In genomic region chr11:114291847-114292680, GRCh38 we compare ENCODE assay signal across 9 cellular contexts. TPM values are rescaled to one million over a fixed set of nuclear protein-coding genes. Genes with fewer than 3 reads are reported as not detected.
DNase-seq lines count a peak whose midpoint lies in the region; ATAC-seq, FAIRE-seq and TF ChIP-seq lines count a peak whose summit lies in the region.
"Had no signal": no experiment of that assay in that cellular context is flagged by ENCODE, and none has a peak within 500 bp of the region (broad histone marks: within the 10 kb centered on the region; RNA-seq: fewer than 3 reads in every experiment).

No MANE protein-coding gene starts in this region.

- no peak for ATAC-seq in HG03139 (IDR thresholded peaks at IDR 0.05; ENCODE audit: unreplicated experiment)

- no peaks in the 10 kb centered on the region for H4K20me1 ChIP-seq in smooth muscle cell (ENCODE audit: low read depth)

- H3K79me2 ChIP-seq in smooth muscle cell (ENCODE audit: low read depth): peaks cover 3% of the 10 kb centered on the region

- H2AFZ ChIP-seq in smooth muscle cell (ENCODE audit: low read depth): no peak overlapping the region
- H2AFZ ChIP-seq: neural progenitor cell had no signal

- no peak overlapping the region for H3K4me3 ChIP-seq in kidney (ENCODE audit: low read length in 2 of 2)
- H3K4me3 ChIP-seq in smooth muscle cell: peak overlapping the region; percentile 42
- H3K4me3 ChIP-seq: neural progenitor cell had no signal

- H3K9me3 ChIP-seq in kidney (ENCODE audit: control insufficient read depth in 1 of 2, low read length in 2 of 2) (no peaks in the 10 kb centered on the region), smooth muscle cell (replicated peaks; ENCODE audit: low read depth) (peaks cover 4% of the 10 kb centered on the region)

- 16% methylated on average over 4 of the region's 4 CpGs for WGBS in smooth muscle cell (ENCODE audit: low lambda C conversion rate)

- peak overlapping the region; percentile 86 for H3K4me2 ChIP-seq in smooth muscle cell
- H3K4me2 ChIP-seq: neural progenitor cell had no signal

- H3K9ac ChIP-seq in kidney (ENCODE audit: low read length in 2 of 2) (no peak overlapping the region), smooth muscle cell (ENCODE audit: low read depth) (peak overlapping the region; percentile 78)
- H3K9ac ChIP-seq: neural progenitor cell had no signal

- peaks cover 36% of the 10 kb centered on the region for H3F3A ChIP-seq in smooth muscle cell (ENCODE audit: low read depth)

- no peaks in the 10 kb centered on the region for H3K36me3 ChIP-seq in kidney (ENCODE audit: control insufficient read depth in 1 of 2, insufficient read depth in 2 of 2, low read length in 2 of 2)
- H3K36me3 ChIP-seq in smooth muscle cell (ENCODE audit: low read depth): no peaks in the 10 kb centered on the region
- H3K36me3 ChIP-seq: neural progenitor cell had no signal

- H3K4me1 ChIP-seq in kidney (ENCODE audit: control insufficient read depth in 1 of 2, insufficient read depth in 1 of 2, low read depth in 1 of 2, low read length in 2 of 2): peaks cover 0 to 3% of the 10 kb centered on the region in 2 donors
- peaks cover 21% of the 10 kb centered on the region for H3K4me1 ChIP-seq in smooth muscle cell (ENCODE audit: low read depth)

- H3K27ac Mint-ChIP-seq in activated T-helper 1 cell treated with anti-CD3 and anti-CD28 coated beads, Interleukin-12 subunit alpha, Interleukin-12 subunit beta, Interleukin-2, Interleukin-4 antibody, amounts not matched to agents 30 ng/mL and 10 ng/mL and 1 ng/mL, durations not matched to agents 14 hours and 24 hours and 36 hours: no peak overlapping the region
- H3K27ac Mint-ChIP-seq: neural progenitor cell had no signal

- peak; percentile 15 for FAIRE-seq in kidney (lab: Jason Lieb, UNC)

- DNase-seq in HCEC 1CT (peak; percentile 85), amniotic epithelial cell (ENCODE audit: low read depth) (peak; percentile 90), kidney (no peak), smooth muscle cell (lab: John Stamatoyannopoulos, UW; ENCODE audit: unreplicated experiment) (no peak)
- no peak for DNase-seq in activated T-helper 1 cell treated with anti-CD3 and anti-CD28 coated beads, Interleukin-12 subunit alpha, Interleukin-12 subunit beta, Interleukin-2, Interleukin-4 antibody, amounts not matched to agents 30 ng/mL and 10 ng/mL and 1 ng/mL, durations not matched to agents 14 hours and 24 hours and 36 hours (ENCODE audit: low spot score)
- DNase-seq in stimulated activated CD4-positive, alpha-beta T cell treated with anti-CD3 and anti-CD28 coated beads, Interleukin-4, amount 100 ng/mL, for 1 hour: no peak
- DNase-seq: NCI-H187 had no signal

- H3K27ac ChIP-seq in kidney (ENCODE audit: low read depth in 2 of 2, low read length in 2 of 2): peak overlapping the region in 1 of 2 donors; percentile 32
- H3K27ac ChIP-seq in smooth muscle cell (ENCODE audit: low read depth): peak overlapping the region; percentile 99
- H3K27ac ChIP-seq: neural progenitor cell had no signal

- H3K9me3 Mint-ChIP-seq in activated T-helper 1 cell treated with anti-CD3 and anti-CD28 coated beads, Interleukin-12 subunit alpha, Interleukin-12 subunit beta, Interleukin-2, Interleukin-4 antibody, amounts not matched to agents 30 ng/mL and 10 ng/mL and 1 ng/mL, durations not matched to agents 14 hours and 24 hours and 36 hours: no peaks in the 10 kb centered on the region

- TF ChIP-seq CTCF in kidney (IDR thresholded peaks at IDR 0.05; ENCODE audit: borderline replicate concordance, extremely low read depth, insufficient read depth) (no peak), smooth muscle cell (IDR thresholded peaks at IDR 0.05; ENCODE audit: borderline replicate concordance, insufficient read depth, poor library complexity, severe bottlenecking) (peak; percentile 2)

- H3K27me3 Mint-ChIP-seq in activated T-helper 1 cell treated with anti-CD3 and anti-CD28 coated beads, Interleukin-12 subunit alpha, Interleukin-12 subunit beta, Interleukin-2, Interleukin-4 antibody, amounts not matched to agents 30 ng/mL and 10 ng/mL and 1 ng/mL, durations not matched to agents 14 hours and 24 hours and 36 hours (ENCODE audit: insufficient read depth): peaks cover 19% of the 10 kb centered on the region

- no peaks in the 10 kb centered on the region for H3K27me3 ChIP-seq in smooth muscle cell (ENCODE audit: low read depth)
- H3K27me3 ChIP-seq: neural progenitor cell had no signal

- intact Hi-C loops in kidney (cut with DNase I): no loop called here
- intact Hi-C loops in activated T-helper 1 cell treated with anti-CD3 and anti-CD28 coated beads, Interleukin-12 subunit alpha, Interleukin-12 subunit beta, Interleukin-2, Interleukin-4 antibody, amounts not matched to agents 30 ng/mL and 10 ng/mL and 1 ng/mL, durations not matched to agents 14 hours and 24 hours and 36 hours (cut with micrococcal nuclease): no loop called here

- H3K4me1 Mint-ChIP-seq in activated T-helper 1 cell treated with anti-CD3 and anti-CD28 coated beads, Interleukin-12 subunit alpha, Interleukin-12 subunit beta, Interleukin-2, Interleukin-4 antibody, amounts not matched to agents 30 ng/mL and 10 ng/mL and 1 ng/mL, durations not matched to agents 14 hours and 24 hours and 36 hours (ENCODE audit: low read depth): no peaks in the 10 kb centered on the region
- H3K4me1 Mint-ChIP-seq: neural progenitor cell had no signal

- no peak overlapping the region for H3K4me3 Mint-ChIP-seq in activated T-helper 1 cell treated with anti-CD3 and anti-CD28 coated beads, Interleukin-12 subunit alpha, Interleukin-12 subunit beta, Interleukin-2, Interleukin-4 antibody, amounts not matched to agents 30 ng/mL and 10 ng/mL and 1 ng/mL, durations not matched to agents 14 hours and 24 hours and 36 hours
- H3K4me3 Mint-ChIP-seq: neural progenitor cell had no signal

- peaks cover 2% of the 10 kb centered on the region for H3K36me3 Mint-ChIP-seq in activated T-helper 1 cell treated with anti-CD3 and anti-CD28 coated beads, Interleukin-12 subunit alpha, Interleukin-12 subunit beta, Interleukin-2, Interleukin-4 antibody, amounts not matched to agents 30 ng/mL and 10 ng/mL and 1 ng/mL, durations not matched to agents 14 hours and 24 hours and 36 hours (ENCODE audit: low read depth)
- H3K36me3 Mint-ChIP-seq: neural progenitor cell had no signal

RNA-seq across cellular contexts. Expression of gene NNMT, which starts 4.1 kb away (rescaled TPM):
- total RNA-seq in kidney: 1,451 TPM
- 91.9 TPM for polyA plus RNA-seq in kidney (ENCODE audit: insufficient read depth, low read depth, low replicate concordance)
- 397 and 495 TPM in 2 replicates for total RNA-seq in smooth muscle cell
- polyA plus RNA-seq in smooth muscle cell: 588 and 814 TPM in 2 replicates
- total RNA-seq in activated T-helper 1 cell treated with anti-CD3 and anti-CD28 coated beads, Interleukin-12 subunit alpha, Interleukin-12 subunit beta, Interleukin-2, Interleukin-4 antibody, amounts not matched to agents 30 ng/mL and 10 ng/mL and 1 ng/mL, durations not matched to agents 14 hours and 24 hours and 36 hours: not detected in 2 replicates

Comparison
In these comparisons a context has a peak if more than half of its experiments do, and no peak if none do; other contexts are left out.
1. DNase-seq: peak in HCEC 1CT (single experiment) and amniotic epithelial cell (single experiment); none in kidney (single experiment), smooth muscle cell (single experiment), activated T-helper 1 cell treated with anti-CD3 and anti-CD28 coated beads, Interleukin-12 subunit alpha, Interleukin-12 subunit beta, Interleukin-2, Interleukin-4 antibody, amounts not matched to agents 30 ng/mL and 10 ng/mL and 1 ng/mL, durations not matched to agents 14 hours and 24 hours and 36 hours (single experiment) and stimulated activated CD4-positive, alpha-beta T cell treated with anti-CD3 and anti-CD28 coated beads, Interleukin-4, amount 100 ng/mL, for 1 hour (single experiment).
2. RNA of gene NNMT, which starts 4.1 kb away (total RNA-seq): 1,451 TPM in kidney (single experiment) and 397 to 495 TPM in smooth muscle cell; not detected in activated T-helper 1 cell treated with anti-CD3 and anti-CD28 coated beads, Interleukin-12 subunit alpha, Interleukin-12 subunit beta, Interleukin-2, Interleukin-4 antibody, amounts not matched to agents 30 ng/mL and 10 ng/mL and 1 ng/mL, durations not matched to agents 14 hours and 24 hours and 36 hours; every median in the first group is over 100 times any median in the second.